ENCODE assay signal across 8 cellular contexts in the genomic region with DNA sequence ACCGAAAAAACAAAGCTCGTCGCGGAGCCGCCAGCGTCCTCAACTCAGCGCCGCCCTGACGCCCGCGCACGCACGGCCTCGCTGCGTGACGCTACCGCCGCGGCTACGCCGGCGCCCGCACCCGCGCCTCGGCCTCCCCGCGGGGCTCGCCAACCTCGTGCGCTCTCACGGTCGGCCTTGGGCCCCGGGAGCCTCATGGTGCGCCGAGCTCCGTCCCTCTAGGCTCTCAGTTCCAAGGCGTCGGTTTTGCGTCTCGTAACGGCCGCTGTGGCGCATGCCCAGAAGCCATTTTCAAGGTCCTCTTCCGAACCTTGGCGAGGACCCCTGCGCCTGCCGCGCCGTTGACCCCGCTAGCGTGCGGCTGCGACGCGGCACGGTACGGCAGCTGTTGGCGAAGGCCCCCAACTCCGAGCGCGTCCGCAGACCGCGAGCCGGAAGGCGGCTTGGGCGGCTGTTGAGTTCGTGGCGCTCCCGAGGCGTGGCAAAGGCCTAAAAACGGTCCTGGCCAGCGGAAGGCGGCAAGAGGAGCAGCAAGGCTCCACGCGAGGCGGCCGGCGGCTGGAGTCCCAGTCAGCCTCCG. TPM values are rescaled to one million over a fixed set of nuclear protein-coding genes. Genes with fewer than 3 reads are reported as not detected.
DNase-seq lines count a peak whose midpoint lies in the region; ATAC-seq and TF ChIP-seq lines count a peak whose summit lies in the region.

A gene (minus strand): TSS at position 64 of the 580 bp plus-strand sequence. CDS start 1,209 bp downstream, outside the sequence.

- H3K4me1 Mint-ChIP-seq in activated naive CD8-positive, alpha-beta T cell treated with anti-CD3 and anti-CD28 coated beads for 36 hours: peaks cover 41% of the 10 kb centered on the region

- H3K27me3 ChIP-seq in A673 (replicated peaks; ENCODE audit: insufficient read depth, low read depth, low read length, poor library complexity) (no peaks in the 10 kb centered on the region), psoas muscle (ENCODE audit: insufficient read depth in 3 of 3, low read length in 2 of 3) (no peaks in the 10 kb centered on the region)

- H3K9me3 Mint-ChIP-seq in activated naive CD8-positive, alpha-beta T cell treated with anti-CD3 and anti-CD28 coated beads for 36 hours: no peaks in the 10 kb centered on the region

- ATAC-seq in HG03354 (IDR thresholded peaks at IDR 0.05; ENCODE audit: poor library complexity, severe bottlenecking, unreplicated experiment) (peak; percentile 87), left cardiac atrium (peak; percentile 85 to 93), psoas muscle (peak; percentile 81 to 93 (median 87))

- H3K27ac ChIP-seq in A673 (ENCODE audit: low read depth, low read length, poor library complexity, severe bottlenecking) (peak within 1 kb of the TSS; percentile 77), RWPE1 (peak within 1 kb of the TSS; percentile 84), psoas muscle (peak within 1 kb of the TSS; percentile 79)

- TF ChIP-seq CTCF in A673 (conservative IDR thresholded peaks at IDR 0.05; ENCODE audit: low read depth, low read length): no peak
- no peak for TF ChIP-seq CTCF in RWPE1 (conservative IDR thresholded peaks at IDR 0.05; ENCODE audit: low read depth)
- TF ChIP-seq CTCF in psoas muscle (IDR thresholded peaks at IDR 0.05): no peak

- 1% methylated on average over 55 to 81 of the region's 81 CpGs for WGBS in psoas muscle, 3 donors

- peaks cover 14% of the 10 kb centered on the region for H3K36me3 Mint-ChIP-seq in activated naive CD8-positive, alpha-beta T cell treated with anti-CD3 and anti-CD28 coated beads for 36 hours

- no TSS peak for BruUV-seq in A673 (replicated peaks; lab: Mats Ljungman, UMichigan)

- H3K4me3 ChIP-seq in A673 (ENCODE audit: low read depth, low read length, poor library complexity, severe bottlenecking) (peak within 1 kb of the TSS; percentile 50), psoas muscle (peak within 1 kb of the TSS; percentile 68)

- H3K4me1 ChIP-seq in A673 (ENCODE audit: insufficient read depth, low read length, poor library complexity, severe bottlenecking) (peaks cover 8% of the 10 kb centered on the region), psoas muscle (peaks cover 4% of the 10 kb centered on the region)

- H3K36me3 ChIP-seq in A673 (ENCODE audit: insufficient read depth, low read length, poor library complexity, severe bottlenecking): no peaks in the 10 kb centered on the region
- H3K36me3 ChIP-seq in psoas muscle (ENCODE audit: insufficient read depth in 1 of 2, low read depth in 1 of 2): no peaks in the 10 kb centered on the region

- peak within 1 kb of the TSS; percentile 97 for H3K27ac Mint-ChIP-seq in activated naive CD8-positive, alpha-beta T cell treated with anti-CD3 and anti-CD28 coated beads for 36 hours

- H3K27me3 Mint-ChIP-seq in activated naive CD8-positive, alpha-beta T cell treated with anti-CD3 and anti-CD28 coated beads for 36 hours: no peaks in the 10 kb centered on the region

- DNase-seq in A673 (ENCODE audit: low spot score) (peak; percentile 81), RWPE1 (ENCODE audit: low spot score) (peak; percentile 48), left cardiac atrium (peak; percentile 78), psoas muscle (peak; percentile 67 to 81), ureter (ENCODE audit: low spot score) (peak; percentile 59)
- DNase-seq in activated naive CD8-positive, alpha-beta T cell treated with anti-CD3 and anti-CD28 coated beads for 36 hours: peak; percentile 85

- CTCF ChIA-PET in A673 (lab: Charles Lee) (no interaction called here), RWPE1 (lab: Yijun Ruan, JAX) (interaction anchor here (0.5 kb wide), 1 partner anchor 133 kb away, joined by 3 read pairs; no protein-coding TSS in a partner anchor)

- peak within 1 kb of the TSS; percentile 84 for H3K4me3 Mint-ChIP-seq in activated naive CD8-positive, alpha-beta T cell treated with anti-CD3 and anti-CD28 coated beads for 36 hours

- POLR2A ChIA-PET in A673 (lab: Charles Lee; ENCODE audit: low non-redundant PET): no interaction called here
- POLR2A ChIA-PET in RWPE1 (lab: Yijun Ruan, JAX; ENCODE audit: low non-redundant PET): no interaction called here

- H3K9me3 ChIP-seq in A673 (ENCODE audit: low read depth, low read length, poor library complexity, severe bottlenecking): no peaks in the 10 kb centered on the region
- H3K9me3 ChIP-seq in psoas muscle: no peaks in the 10 kb centered on the region

- intact Hi-C loops in A673 (cut with micrococcal nuclease; ENCODE audit: unreplicated experiment): no loop called here
- intact Hi-C loops in left cardiac atrium (cut with DNase I): no loop called here
- intact Hi-C loops in psoas muscle (cut with DNase I): no loop called here

- peak; percentile 76 for TF ChIP-seq POLR2A in GM18951 (IDR thresholded peaks at IDR 0.05; ENCODE audit: extremely low read depth, insufficient read depth, insufficient read length)

- in situ Hi-C loops in GM18951 (cut with MboI; ENCODE audit: low sequenced_read_pairs, unreplicated experiment): no loop called here

RNA-seq across cellular contexts. Expression of the gene that starts here (rescaled TPM):
- 9.5 and 11.0 TPM in 2 replicates for total RNA-seq in A673 (2021)
- total RNA-seq in activated naive CD8-positive, alpha-beta T cell treated with anti-CD3 and anti-CD28 coated beads for 36 hours: 10 to 100 TPM; 26.1 to 26.4 TPM
- 1 to 10 TPM; 2.0 to 3.3 TPM for total RNA-seq in left cardiac atrium
- total RNA-seq in psoas muscle: 1 to 10 TPM; 1.4 to 1.8 (median 1.6) TPM
- 1 to 10 TPM; 1.2 to 4.1 (median 3.6) TPM for polyA plus RNA-seq in psoas muscle
- total RNA-seq in ureter: 8.8 TPM

Comparison
In these comparisons a context has a peak if more than half of its experiments do, and no peak if none do; other contexts are left out.
1. Peak in every context shown above with its lines: DNase-seq, ATAC-seq, H3K4me3 ChIP-seq and H3K27ac ChIP-seq.